8 cellular contexts compared by ENCODE assay signal in the genomic region with DNA sequence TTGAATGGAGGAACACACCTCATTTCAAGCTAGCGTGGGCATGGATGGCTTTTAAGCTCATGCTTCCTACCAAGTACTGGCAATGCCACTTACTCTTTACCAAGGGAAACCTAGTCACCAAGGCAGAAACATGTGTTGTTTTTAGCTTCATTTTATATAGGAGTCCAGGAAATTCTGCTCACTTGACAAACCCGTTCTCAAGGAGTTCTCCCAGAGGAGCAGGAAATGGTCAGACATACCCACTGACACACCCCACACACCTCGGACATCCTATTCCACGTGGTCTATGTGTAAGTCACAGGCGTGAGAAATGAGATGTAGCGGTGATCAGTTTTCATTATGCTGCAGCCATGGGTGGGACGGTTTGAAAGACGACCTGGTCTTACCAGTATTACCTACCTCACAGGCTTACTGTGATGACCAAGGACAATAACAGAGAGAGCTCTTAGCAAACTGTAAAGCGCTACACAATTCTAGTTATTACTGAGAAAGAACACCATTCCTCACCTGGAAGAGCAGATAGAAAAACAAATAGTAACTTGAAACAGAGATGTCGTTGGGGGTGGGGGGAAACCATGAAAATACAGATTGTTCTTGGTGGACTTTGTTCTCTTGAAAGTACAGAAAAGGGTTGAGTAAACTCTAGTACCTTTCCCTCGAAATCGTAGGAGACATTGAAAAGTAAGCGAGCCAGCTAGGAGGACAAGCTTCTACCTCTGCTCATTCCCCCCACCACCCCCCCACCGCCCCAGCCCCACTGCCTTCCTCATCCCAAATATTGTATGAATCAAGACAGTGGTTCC. TPM values are rescaled to one million over a fixed set of nuclear protein-coding genes. Genes with fewer than 3 reads are reported as not detected.
A peak's percentile ranks its signal among the peaks of the same experiment; 100 is the strongest.
DNase-seq lines count a peak whose midpoint lies in the region; ATAC-seq and TF ChIP-seq lines count a peak whose summit lies in the region.

No MANE protein-coding gene starts in this region.

- H3K36me3 ChIP-seq in BLaER1 treated with 17β-estradiol and CSF1 and Interleukin-3, amounts not matched to agents 10 nM and 100 nM, result peaks cover 0 to 7% (median 0%) of the 10 kb centered on the region in 11 experiments; a peak in 1 of 22 replicates
- no peaks in the 10 kb centered on the region for H3K36me3 ChIP-seq in duodenal mucosa (ENCODE audit: control insufficient read depth in 1 of 2, insufficient read depth in 2 of 2, low read length in 2 of 2)

- H3K4me1 ChIP-seq in BLaER1 treated with 17β-estradiol and CSF1 and Interleukin-3, amounts not matched to agents 10 nM and 100 nM, result peaks cover 13 to 29% (median 24%) of the 10 kb centered on the region in 10 experiments
- peaks cover 21 to 33% of the 10 kb centered on the region in 2 donors for H3K4me1 ChIP-seq in duodenal mucosa (ENCODE audit: control insufficient read depth in 1 of 2, insufficient read depth in 2 of 2, low read length in 2 of 2)

- no peak for TF ChIP-seq EP300 in Ishikawa (IDR thresholded peaks at IDR 0.05; ENCODE audit: borderline replicate concordance)

- H3K4me1 Mint-ChIP-seq in naive thymus-derived CD8-positive, alpha-beta T cell, result peaks cover 4 to 19% (median 14%) of the 10 kb centered on the region in 4 donors

- no peak overlapping the region for H3K27ac ChIP-seq in BLaER1 treated with 17β-estradiol and CSF1 and Interleukin-3, amounts not matched to agents 10 nM and 100 nM
- peak overlapping the region; percentile 26 for H3K27ac ChIP-seq in duodenal mucosa (ENCODE audit: low read depth, low read length)

- H3K27me3 Mint-ChIP-seq in naive thymus-derived CD8-positive, alpha-beta T cell, result peaks cover 37 to 84% (median 42%) of the 10 kb centered on the region in 5 donors

- peak overlapping the region in 9 of 11 experiments; percentile 10 to 86 (median 83); a peak in 14 of 22 replicates for H3K9ac ChIP-seq in BLaER1 treated with 17β-estradiol and CSF1 and Interleukin-3, amounts not matched to agents 10 nM and 100 nM
- H3K9ac ChIP-seq in duodenal mucosa (ENCODE audit: low read depth in 1 of 2, low read length in 2 of 2), result peak overlapping the region; percentile 86 to 90

- peak overlapping the region; percentile 65 to 89 (median 82); a peak in 19 of 20 replicates for H3K4me3 ChIP-seq in BLaER1 treated with 17β-estradiol and CSF1 and Interleukin-3, amounts not matched to agents 10 nM and 100 nM
- peak overlapping the region; percentile 88 to 90 for H3K4me3 ChIP-seq in duodenal mucosa (ENCODE audit: low read depth in 1 of 2, low read length in 2 of 2)

- POLR2A ChIA-PET in naive thymus-derived CD8-positive, alpha-beta T cell (lab: Charles Lee), result no interaction called here

- no peak for TF ChIP-seq RAD21 in Ishikawa (IDR thresholded peaks at IDR 0.05; ENCODE audit: low read depth)

- H4K20me1 ChIP-seq in BLaER1 treated with 17β-estradiol and CSF1 and Interleukin-3, amounts not matched to agents 10 nM and 100 nM, result peaks cover 0 to 39% (median 9%) of the 10 kb centered on the region in 11 experiments; a peak in 7 of 22 replicates

- 0 out of 22 replicates have a peak, but pooled peaks cover 0 to 3% (median 0%) of the 10 kb centered on the region in 11 experiments for H3K9me3 ChIP-seq in BLaER1 treated with 17β-estradiol and CSF1 and Interleukin-3, amounts not matched to agents 10 nM and 100 nM (replicated peaks in 1 of 11)
- no peaks in the 10 kb centered on the region for H3K9me3 ChIP-seq in duodenal mucosa (ENCODE audit: control insufficient read depth in 1 of 2, low read length in 2 of 2)

- H3K4me2 ChIP-seq in BLaER1 treated with 17β-estradiol and CSF1 and Interleukin-3, amounts not matched to agents 10 nM and 100 nM, result peak overlapping the region; percentile 87 to 100 (median 98)

- H3K9me3 Mint-ChIP-seq in naive thymus-derived CD8-positive, alpha-beta T cell, result peaks cover 0 to 2% (median 0%) of the 10 kb centered on the region in 9 donors

- no peak for DNase-seq in naive thymus-derived CD8-positive, alpha-beta T cell
- no peak for DNase-seq in NCI-H2081 (lab: John Stamatoyannopoulos, UW)
- DNase-seq in occipital lobe (lab: John Stamatoyannopoulos, UW), result no peak
- DNase-seq in activated CD8-positive, alpha-beta memory T cell treated with anti-CD3 and anti-CD28 coated beads, Interleukin-2, amount 50 U/mL, for 48 hours, result no peak

- H3K27me3 ChIP-seq in BLaER1 treated with 17β-estradiol and CSF1 and Interleukin-3, amounts not matched to agents 10 nM and 100 nM, result 0 out of 22 replicates have a peak, but pooled peaks cover 0 to 4% (median 0%) of the 10 kb centered on the region in 11 experiments
- no peaks in the 10 kb centered on the region for H3K27me3 ChIP-seq in duodenal mucosa (ENCODE audit: control insufficient read depth in 1 of 2, insufficient read depth in 2 of 2, low read length in 2 of 2)

- H3K27ac Mint-ChIP-seq in naive thymus-derived CD8-positive, alpha-beta T cell, result no peak overlapping the region

- peak overlapping the region in 7 of 10 donors; percentile 40 to 72 (median 52) for H3K4me3 Mint-ChIP-seq in naive thymus-derived CD8-positive, alpha-beta T cell

- no peaks in the 10 kb centered on the region for H3K36me3 Mint-ChIP-seq in naive thymus-derived CD8-positive, alpha-beta T cell

- no peak for ATAC-seq in naive thymus-derived CD8-positive, alpha-beta T cell
- ATAC-seq in GM19324 (IDR thresholded peaks at IDR 0.05; ENCODE audit: low FRiP score, unreplicated experiment), result no peak

TF ChIP-seq in Ishikawa, 13 proteins besides CTCF, POLR2A, EP300 and RAD21:
- TF ChIP-seq, protein P1, sequence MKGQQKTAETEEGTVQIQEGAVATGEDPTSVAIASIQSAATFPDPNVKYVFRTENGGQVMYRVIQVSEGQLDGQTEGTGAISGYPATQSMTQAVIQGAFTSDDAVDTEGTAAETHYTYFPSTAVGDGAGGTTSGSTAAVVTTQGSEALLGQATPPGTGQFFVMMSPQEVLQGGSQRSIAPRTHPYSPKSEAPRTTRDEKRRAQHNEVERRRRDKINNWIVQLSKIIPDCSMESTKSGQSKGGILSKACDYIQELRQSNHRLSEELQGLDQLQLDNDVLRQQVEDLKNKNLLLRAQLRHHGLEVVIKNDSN (IDR thresholded peaks at IDR 0.05), result no peak
- TF ChIP-seq NFIC (IDR thresholded peaks at IDR 0.05) (no peak), YY1 (IDR thresholded peaks at IDR 0.05; ENCODE audit: low read depth) (no peak)
- TF ChIP-seq, protein P2, sequence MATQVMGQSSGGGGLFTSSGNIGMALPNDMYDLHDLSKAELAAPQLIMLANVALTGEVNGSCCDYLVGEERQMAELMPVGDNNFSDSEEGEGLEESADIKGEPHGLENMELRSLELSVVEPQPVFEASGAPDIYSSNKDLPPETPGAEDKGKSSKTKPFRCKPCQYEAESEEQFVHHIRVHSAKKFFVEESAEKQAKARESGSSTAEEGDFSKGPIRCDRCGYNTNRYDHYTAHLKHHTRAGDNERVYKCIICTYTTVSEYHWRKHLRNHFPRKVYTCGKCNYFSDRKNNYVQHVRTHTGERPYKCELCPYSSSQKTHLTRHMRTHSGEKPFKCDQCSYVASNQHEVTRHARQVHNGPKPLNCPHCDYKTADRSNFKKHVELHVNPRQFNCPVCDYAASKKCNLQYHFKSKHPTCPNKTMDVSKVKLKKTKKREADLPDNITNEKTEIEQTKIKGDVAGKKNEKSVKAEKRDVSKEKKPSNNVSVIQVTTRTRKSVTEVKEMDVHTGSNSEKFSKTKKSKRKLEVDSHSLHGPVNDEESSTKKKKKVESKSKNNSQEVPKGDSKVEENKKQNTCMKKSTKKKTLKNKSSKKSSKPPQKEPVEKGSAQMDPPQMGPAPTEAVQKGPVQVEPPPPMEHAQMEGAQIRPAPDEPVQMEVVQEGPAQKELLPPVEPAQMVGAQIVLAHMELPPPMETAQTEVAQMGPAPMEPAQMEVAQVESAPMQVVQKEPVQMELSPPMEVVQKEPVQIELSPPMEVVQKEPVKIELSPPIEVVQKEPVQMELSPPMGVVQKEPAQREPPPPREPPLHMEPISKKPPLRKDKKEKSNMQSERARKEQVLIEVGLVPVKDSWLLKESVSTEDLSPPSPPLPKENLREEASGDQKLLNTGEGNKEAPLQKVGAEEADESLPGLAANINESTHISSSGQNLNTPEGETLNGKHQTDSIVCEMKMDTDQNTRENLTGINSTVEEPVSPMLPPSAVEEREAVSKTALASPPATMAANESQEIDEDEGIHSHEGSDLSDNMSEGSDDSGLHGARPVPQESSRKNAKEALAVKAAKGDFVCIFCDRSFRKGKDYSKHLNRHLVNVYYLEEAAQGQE (IDR thresholded peaks at IDR 0.05; ENCODE audit: low read depth), result no peak
- TF ChIP-seq, protein P3, sequence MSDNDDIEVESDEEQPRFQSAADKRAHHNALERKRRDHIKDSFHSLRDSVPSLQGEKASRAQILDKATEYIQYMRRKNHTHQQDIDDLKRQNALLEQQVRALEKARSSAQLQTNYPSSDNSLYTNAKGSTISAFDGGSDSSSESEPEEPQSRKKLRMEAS (IDR thresholded peaks at IDR 0.05), result peak; percentile 37; the same call in 1 of the 2 replicates

RNA-seq across cellular contexts. Expression of a gene that starts 1.7 kb away (rescaled TPM):
- total RNA-seq in naive thymus-derived CD8-positive, alpha-beta T cell, result not detected
- polyA plus RNA-seq in naive thymus-derived CD8-positive, alpha-beta T cell, result under 1 TPM in 1 of 3 donors, not detected in 2; 0.01 TPM
- 3.0 TPM for total RNA-seq in occipital lobe
